12 cellular contexts compared by ENCODE assay signal in the genomic region with DNA sequence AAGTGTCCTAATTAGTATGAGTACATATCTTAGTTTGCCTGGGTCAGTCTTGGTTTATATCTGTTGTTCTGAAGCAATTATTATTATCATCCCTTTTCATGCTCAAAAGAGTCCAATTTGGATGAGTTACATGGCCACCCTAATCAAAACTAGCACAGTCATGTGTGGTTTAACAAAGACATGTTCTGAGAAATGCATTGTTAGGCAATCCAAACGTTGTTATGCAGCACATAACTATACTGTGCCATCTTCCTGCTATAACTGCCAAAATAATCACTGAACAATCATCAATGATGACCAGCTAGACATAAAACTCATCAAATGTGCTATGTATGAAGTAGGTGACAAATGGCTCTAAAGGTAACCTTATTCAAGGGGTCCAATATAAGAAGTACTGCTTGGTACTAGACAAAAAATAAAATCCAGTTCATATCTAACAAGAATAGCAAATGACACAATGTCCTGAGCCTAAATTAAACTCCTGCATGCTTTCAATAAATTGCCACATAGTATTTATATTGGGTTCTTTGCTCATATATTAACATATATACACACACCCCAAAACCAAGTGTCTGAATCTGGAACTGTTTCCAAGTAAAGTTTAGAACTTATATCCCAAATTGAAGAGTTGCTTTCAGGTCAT. TPM values are rescaled to one million over a fixed set of nuclear protein-coding genes. Genes with fewer than 3 reads are reported as not detected.
DNase-seq lines count a peak whose midpoint lies in the region; ATAC-seq and FAIRE-seq lines count a peak whose summit lies in the region.
"Had no signal": no experiment of that assay in that cellular context is flagged by ENCODE, and none has a peak within 500 bp of the region (broad histone marks: within the 10 kb centered on the region; RNA-seq: fewer than 3 reads in every experiment).

No MANE protein-coding gene starts in this region.

- no peak overlapping the region for H3K27ac Mint-ChIP-seq in stimulated activated naive CD8-positive, alpha-beta T cell treated with anti-CD3 and anti-CD28 coated beads, Interleukin-15, amount 100 ng/mL, for 72 hours

- DNase-seq in stimulated activated naive CD8-positive, alpha-beta T cell treated with anti-CD3 and anti-CD28 coated beads, Interleukin-15, amount 100 ng/mL, for 72 hours, result no peak
- DNase-seq in stimulated activated naive CD8-positive, alpha-beta T cell treated with anti-CD3 and anti-CD28 coated beads, Interleukin-15, Interleukin-2, amounts not matched to agents 100 U/mL and 50 U/mL, for 24 hours, result no peak
- DNase-seq in amniotic epithelial cell (ENCODE audit: low read depth) (peak; percentile 71), cerebellum (ENCODE audit: low spot score) (no peak), NCI-H510A treated with DMSO at 0.1 percent for 48 hours (lab: John Stamatoyannopoulos, UW) (no peak), NCI-H2196 (lab: John Stamatoyannopoulos, UW; ENCODE audit: unreplicated experiment) (no peak)
- DNase-seq: activated CD4-positive, alpha-beta T cell treated with anti-CD3 and anti-CD28 coated beads for 4 hours; activated gamma-delta T cell treated with Interleukin-2 at 50 U/mL for 16 hours; dorsolateral prefrontal cortex; NCI-H1417 treated with DMSO at 0.1 percent for 48 hours had no signal

- H3K4me3 Mint-ChIP-seq in stimulated activated naive CD8-positive, alpha-beta T cell treated with anti-CD3 and anti-CD28 coated beads, Interleukin-15, amount 100 ng/mL, for 72 hours, result no peak overlapping the region

- peaks cover 45% of the 10 kb centered on the region for H3K4me1 Mint-ChIP-seq in stimulated activated naive CD8-positive, alpha-beta T cell treated with anti-CD3 and anti-CD28 coated beads, Interleukin-15, amount 100 ng/mL, for 72 hours

- FAIRE-seq in islet of Langerhans (lab: Jason Lieb, UNC), result peak; percentile 55

- no peaks in the 10 kb centered on the region for H3K27me3 Mint-ChIP-seq in stimulated activated naive CD8-positive, alpha-beta T cell treated with anti-CD3 and anti-CD28 coated beads, Interleukin-15, amount 100 ng/mL, for 72 hours

- H3K9me3 Mint-ChIP-seq in stimulated activated naive CD8-positive, alpha-beta T cell treated with anti-CD3 and anti-CD28 coated beads, Interleukin-15, amount 100 ng/mL, for 72 hours, result no peaks in the 10 kb centered on the region

- peak; percentile 64 for ATAC-seq in stimulated activated naive CD8-positive, alpha-beta T cell treated with anti-CD3 and anti-CD28 coated beads, Interleukin-15, amount 100 ng/mL, for 72 hours
- no peak for ATAC-seq in stimulated activated naive CD8-positive, alpha-beta T cell treated with anti-CD3 and anti-CD28 coated beads, Interleukin-15, Interleukin-2, amounts not matched to agents 100 U/mL and 50 U/mL, for 24 hours
- ATAC-seq in GM21717 (IDR thresholded peaks at IDR 0.05; ENCODE audit: unreplicated experiment), result no peak

RNA-seq across cellular contexts. Expression of a gene that starts 41.9 kb away (rescaled TPM):
- total RNA-seq in cerebellum, result 43.3 TPM
